ENCODE assay signal across 32 cellular contexts in genomic region chr2:47295981-47296350, GRCh38.
DNase-seq lines count a peak whose midpoint lies in the region; ATAC-seq and TF ChIP-seq lines count a peak whose summit lies in the region.
"Had no signal": no experiment of that assay in that cellular context is flagged by ENCODE, and none has a peak within 500 bp of the region (broad histone marks: within the 10 kb centered on the region; RNA-seq: fewer than 3 reads in every experiment).

No MANE protein-coding gene starts in this region.

- H3K14ac ChIP-seq in mesenchymal stem cell (ENCODE audit: low read length in 2 of 2) = no peak overlapping the region

- peaks cover 0 to 2% (median 0%) of the 10 kb centered on the region in 3 donors for H3K27me3 Mint-ChIP-seq in CD14-positive monocyte (ENCODE audit: low read depth in 3 of 3)

- H3K27me3 ChIP-seq in mesenchymal stem cell (ENCODE audit: control insufficient read depth in 1 of 2, insufficient read depth in 1 of 2, low read length in 2 of 2) (peaks cover 0 to 3% of the 10 kb centered on the region in 2 experiments), spleen (replicated peaks in 1 of 7) (no peaks in the 10 kb centered on the region), mesendoderm (ENCODE audit: insufficient read depth, low read length, poor library complexity) (no peaks in the 10 kb centered on the region), brain microvascular endothelial cell (replicated peaks) (no peaks in the 10 kb centered on the region)
- H3K27me3 ChIP-seq: adrenal gland, esophagus squamous epithelium, gastroesophageal sphincter, MG63, right atrium auricular region, testis, vagina had no signal

- H3K56ac ChIP-seq in mesendoderm (ENCODE audit: low read length) = no peak overlapping the region

- peaks cover 0 to 3% of the 10 kb centered on the region in 2 donors for H3K36me3 Mint-ChIP-seq in CD14-positive monocyte
- H3K36me3 Mint-ChIP-seq: CD8-positive, alpha-beta T cell; natural killer cell treated with Interleukin-12 subunit alpha and Interleukin-12 subunit beta and Interleukin-15 and Interleukin-18, amount 100 ng/mL, for 72 hours; stimulated activated effector memory CD8-positive, alpha-beta T cell treated with anti-CD3 and anti-CD28 coated beads, Interleukin-12 subunit alpha, Interleukin-12 subunit beta, amount 100 ng/mL, for 72 hours had no signal

- H4K91ac ChIP-seq in mesenchymal stem cell (ENCODE audit: low read length) = no peak overlapping the region

- H3K4me3 Mint-ChIP-seq in CD14-positive monocyte = no peak overlapping the region
- H3K4me3 Mint-ChIP-seq: activated T-cell treated with anti-CD3 and anti-CD28 coated beads, Interleukin-2, amount 50 U/mL, for 72 hours; CD8-positive, alpha-beta T cell; natural killer cell treated with Interleukin-12 subunit alpha and Interleukin-12 subunit beta and Interleukin-15 and Interleukin-18, amount 100 ng/mL, for 72 hours; stimulated activated effector memory CD8-positive, alpha-beta T cell treated with anti-CD3 and anti-CD28 coated beads, Interleukin-12 subunit alpha, Interleukin-12 subunit beta, amount 100 ng/mL, for 72 hours had no signal

- H3K36me3 ChIP-seq in mesenchymal stem cell (ENCODE audit: control insufficient read depth in 1 of 2, insufficient read depth in 2 of 2, low read depth in 1 of 2, low read length in 2 of 2) (no peaks in the 10 kb centered on the region), spleen (no peaks in the 10 kb centered on the region), mesendoderm (ENCODE audit: control insufficient read depth, insufficient read depth, low read length) (no peaks in the 10 kb centered on the region), brain microvascular endothelial cell (replicated peaks) (no peaks in the 10 kb centered on the region)
- H3K36me3 ChIP-seq: adrenal gland, esophagus squamous epithelium, gastroesophageal sphincter, MG63, right atrium auricular region, vagina had no signal

- H3K27ac ChIP-seq in mesenchymal stem cell (ENCODE audit: low read length, poor library complexity, severe bottlenecking) (peak overlapping the region; percentile 76), spleen (peak overlapping the region in 7 of 8 donors; percentile 4 to 81 (median 44)), mesendoderm (ENCODE audit: low read depth, low read length) (no peak overlapping the region), brain microvascular endothelial cell (no peak overlapping the region)
- H3K27ac ChIP-seq: right atrium auricular region, testis, vagina had no signal

- H3K9me3 Mint-ChIP-seq in CD14-positive monocyte = peaks cover 0 to 2% (median 0%) of the 10 kb centered on the region in 7 donors
- H3K9me3 Mint-ChIP-seq: activated T-cell treated with anti-CD3 and anti-CD28 coated beads, Interleukin-2, amount 50 U/mL, for 72 hours; CD8-positive, alpha-beta T cell; natural killer cell treated with Interleukin-12 subunit alpha and Interleukin-12 subunit beta and Interleukin-15 and Interleukin-18, amount 100 ng/mL, for 72 hours; stimulated activated effector memory CD8-positive, alpha-beta T cell treated with anti-CD3 and anti-CD28 coated beads, Interleukin-12 subunit alpha, Interleukin-12 subunit beta, amount 100 ng/mL, for 72 hours had no signal

- no peak for DNase-seq in CD14-positive monocyte (ENCODE audit: low spot score)
- DNase-seq in astrocyte of the hippocampus (ENCODE audit: low read depth, low spot score) = peak; percentile 41
- no peak for DNase-seq in mesenchymal stem cell
- DNase-seq in spleen = no peak
- DNase-seq in mesendoderm = no peak
- DNase-seq in brain microvascular endothelial cell = no peak
- DNase-seq: activated CD4-positive, alpha-beta T cell treated with anti-CD3 and anti-CD28 coated beads, Interleukin-2, amount 50 U/mL, for 1 hour; activated naive CD4-positive, alpha-beta T cell; activated T-cell treated with anti-CD3 and anti-CD28 coated beads, Interleukin-2, amount 50 U/mL, for 72 hours; adrenal gland; CD8-positive, alpha-beta T cell; cortex of kidney; esophagus squamous epithelium; islet precursor cell; left ventricle myocardium superior; MG63; mucosa of descending colon; NCI-H1417 treated with DMSO at 0.1 percent for 48 hours; NCI-H2081; NCI-H2227 treated with DMSO at 0.1 percent for 48 hours; NCI-H526 treated with DMSO at 0.1 percent for 48 hours; SHP77 treated with DMSO at 0.1 percent for 48 hours; stimulated activated CD4-positive, alpha-beta T cell treated with anti-CD3 and anti-CD28 coated beads, Interleukin-4, amount 100 ng/mL, for 24 hours; testis had no signal

- no peak for TF ChIP-seq POLR2A in spleen (IDR thresholded peaks at IDR 0.05)

- H3K4me3 ChIP-seq in mesenchymal stem cell (ENCODE audit: insufficient read depth in 1 of 2, low read depth in 1 of 2, low read length in 2 of 2) (no peak overlapping the region), spleen (no peak overlapping the region), mesendoderm (ENCODE audit: low read length) (no peak overlapping the region), brain microvascular endothelial cell (ENCODE audit: low read depth, low read length) (no peak overlapping the region)
- H3K4me3 ChIP-seq: adrenal gland, esophagus squamous epithelium, gastroesophageal sphincter, MG63, mucosa of descending colon, right atrium auricular region, testis, vagina had no signal

- H3K9me3 ChIP-seq in mesenchymal stem cell (ENCODE audit: control insufficient read depth, low read length) (no peaks in the 10 kb centered on the region), spleen (no peaks in the 10 kb centered on the region)
- H3K9me3 ChIP-seq: adrenal gland, esophagus squamous epithelium, gastroesophageal sphincter, MG63, mucosa of descending colon, right atrium auricular region, testis, vagina had no signal

- H3K4me2 ChIP-seq in mesenchymal stem cell (ENCODE audit: low read length, poor library complexity, severe bottlenecking) (no peak overlapping the region), mesendoderm (ENCODE audit: low read length) (no peak overlapping the region)

- H2AFZ ChIP-seq in mesenchymal stem cell (ENCODE audit: low read depth, low read length) = no peak overlapping the region

- H3K79me1 ChIP-seq in mesenchymal stem cell (replicated peaks; ENCODE audit: low read length, poor library complexity, severe bottlenecking) = no peaks in the 10 kb centered on the region
- H3K79me1 ChIP-seq in mesendoderm (ENCODE audit: low read length) = no peaks in the 10 kb centered on the region

- H2BK5ac ChIP-seq in mesenchymal stem cell (ENCODE audit: low read depth, low read length, poor library complexity, severe bottlenecking) (no peak overlapping the region), mesendoderm (ENCODE audit: low read length) (no peak overlapping the region)

- H2BK12ac ChIP-seq in mesenchymal stem cell (ENCODE audit: low read length in 2 of 2) = no peak overlapping the region

- 85% methylated on average over 2 of the region's 2 CpGs for WGBS in mesenchymal stem cell
- 70 to 87% (median 78%) methylated on average over 2 of the region's 2 CpGs for WGBS in spleen, 5 donors
- WGBS in mesendoderm (ENCODE audit: extremely low coverage, insufficient coverage, low lambda C conversion rate) = no CpG with 5 or more reads among the region's 2 CpGs

- no peak overlapping the region for H4K5ac ChIP-seq in mesendoderm (ENCODE audit: low read length)

- H2BK120ac ChIP-seq in mesenchymal stem cell (ENCODE audit: low read depth, low read length) = no peak overlapping the region
- H2BK120ac ChIP-seq in mesendoderm (ENCODE audit: low read depth, low read length) = no peak overlapping the region

- in situ Hi-C loops in brain microvascular endothelial cell (cut with HindIII; ENCODE audit: low pct_ligation_motif_present, low sequenced_read_pairs) = no loop called here

- H3K4me1 Mint-ChIP-seq in CD14-positive monocyte = peaks cover 69% of the 10 kb centered on the region

- no peak overlapping the region for H4K8ac ChIP-seq in mesenchymal stem cell (ENCODE audit: low read length)
- no peak overlapping the region for H4K8ac ChIP-seq in mesendoderm (ENCODE audit: low read depth, low read length)

- TF ChIP-seq CTCF in CD14-positive monocyte (IDR thresholded peaks at IDR 0.05) (no peak), spleen (IDR thresholded peaks at IDR 0.05 in 8 of 11, conservative IDR thresholded peaks at IDR 0.05 in 3 of 11) (no peak), brain microvascular endothelial cell (IDR thresholded peaks at IDR 0.05; ENCODE audit: low read depth, low read length, missing control alignments) (no peak)

- ATAC-seq in HG02642 (IDR thresholded peaks at IDR 0.05; ENCODE audit: poor library complexity, unreplicated experiment) (no peak), GM21390 (IDR thresholded peaks at IDR 0.05; ENCODE audit: unreplicated experiment) (no peak)
- ATAC-seq: activated T-cell treated with anti-CD3 and anti-CD28 coated beads, Interleukin-2, amount 50 U/mL, for 72 hours; CD8-positive, alpha-beta T cell; gastroesophageal sphincter; left ventricle myocardium superior; mucosa of descending colon; natural killer cell treated with Interleukin-12 subunit alpha and Interleukin-12 subunit beta and Interleukin-15 and Interleukin-18, amount 100 ng/mL, for 72 hours; Panc1; stimulated activated effector memory CD8-positive, alpha-beta T cell treated with anti-CD3 and anti-CD28 coated beads, Interleukin-12 subunit alpha, Interleukin-12 subunit beta, amount 100 ng/mL, for 72 hours had no signal

- H3K4me1 ChIP-seq in mesenchymal stem cell (ENCODE audit: control insufficient read depth, insufficient read depth, low read depth, low read length) (peaks cover 8% of the 10 kb centered on the region), spleen (peaks cover 6 to 65% (median 16%) of the 10 kb centered on the region in 6 donors), mesendoderm (ENCODE audit: control insufficient read depth, low read depth, low read length) (no peaks in the 10 kb centered on the region)
- H3K4me1 ChIP-seq: adrenal gland, gastroesophageal sphincter, right atrium auricular region, testis, vagina had no signal

- no peak overlapping the region for H2BK15ac ChIP-seq in mesenchymal stem cell (ENCODE audit: low read depth, poor library complexity, severe bottlenecking)
- H2BK15ac ChIP-seq in mesendoderm (replicated peaks; ENCODE audit: low read depth) = no peak overlapping the region

- H3K18ac ChIP-seq in mesenchymal stem cell (ENCODE audit: low read depth in 1 of 2, low read length in 2 of 2) (no peak overlapping the region), mesendoderm (ENCODE audit: low read length) (no peak overlapping the region)

- H3K23ac ChIP-seq in mesenchymal stem cell (ENCODE audit: low read length in 2 of 2) = no peak overlapping the region
- no peak overlapping the region for H3K23ac ChIP-seq in mesendoderm (ENCODE audit: low read length)

- peak overlapping the region; percentile 84 to 96 (median 93) for H3K27ac Mint-ChIP-seq in CD14-positive monocyte
- H3K27ac Mint-ChIP-seq: activated T-cell treated with anti-CD3 and anti-CD28 coated beads, Interleukin-2, amount 50 U/mL, for 72 hours; CD8-positive, alpha-beta T cell; natural killer cell treated with Interleukin-12 subunit alpha and Interleukin-12 subunit beta and Interleukin-15 and Interleukin-18, amount 100 ng/mL, for 72 hours; stimulated activated effector memory CD8-positive, alpha-beta T cell treated with anti-CD3 and anti-CD28 coated beads, Interleukin-12 subunit alpha, Interleukin-12 subunit beta, amount 100 ng/mL, for 72 hours had no signal

- no peak overlapping the region for H3K4ac ChIP-seq in mesenchymal stem cell (ENCODE audit: low read depth in 1 of 2, low read length in 2 of 2)
- no peak overlapping the region for H3K4ac ChIP-seq in mesendoderm (ENCODE audit: low read depth, low read length)

- H3K79me2 ChIP-seq in mesendoderm (ENCODE audit: control insufficient read depth, insufficient read depth, low read length) = no peaks in the 10 kb centered on the region

- H2AK5ac ChIP-seq in mesenchymal stem cell (ENCODE audit: low read length, severe bottlenecking) = no peak overlapping the region
- no peak overlapping the region for H2AK5ac ChIP-seq in mesendoderm (ENCODE audit: low read length)

- no peak overlapping the region for H3K9ac ChIP-seq in mesenchymal stem cell (ENCODE audit: low read length)
- H3K9ac ChIP-seq in mesendoderm (ENCODE audit: low read length) = no peak overlapping the region

- intact Hi-C loops in CD14-positive monocyte (cut with micrococcal nuclease) = no loop called here
- intact Hi-C loops in spleen (cut with DNase I; ENCODE audit: low total_unique reads) = no loop called here

Comparison
In these comparisons a context has a peak if more than half of its experiments do, and no peak if none do; other contexts are left out.
1. H3K27ac ChIP-seq: peak in mesenchymal stem cell (single experiment) and spleen (7 of 8); none in mesendoderm (single experiment) and brain microvascular endothelial cell (single experiment).